In genomic region chr20:63942250-63943006, GRCh38 we compare ENCODE assay signal across 8 cellular contexts. TPM values are rescaled to one million over a fixed set of nuclear protein-coding genes. Genes with fewer than 3 reads are reported as not detected.
A peak's percentile ranks its signal among the peaks of the same experiment; 100 is the strongest.
DNase-seq lines count a peak whose midpoint lies in the region; ATAC-seq and TF ChIP-seq lines count a peak whose summit lies in the region.

No MANE protein-coding gene starts in this region.

- H3K27me3 Mint-ChIP-seq in T-helper 17 cell = no peaks in the 10 kb centered on the region
- H3K27me3 Mint-ChIP-seq in endodermal cell (ENCODE audit: insufficient read depth) = no peaks in the 10 kb centered on the region

- DNase-seq in SIG-M5 treated with dmso at 0.1 percent for 504 hours (lab: John Stamatoyannopoulos, UW; ENCODE audit: unreplicated experiment) = peak; percentile 13
- DNase-seq in SIG-M5 (lab: John Stamatoyannopoulos, UW) = no peak
- peak in 1 of 3 donors; percentile 51 for DNase-seq in T-helper 17 cell
- DNase-seq in endodermal cell = peak; percentile 91
- DNase-seq in GOT3 (lab: John Stamatoyannopoulos, UW) = no peak
- DNase-seq in activated gamma-delta T cell treated with Interleukin-2 at 50 U/mL for 16 hours = no peak

- H2AFZ ChIP-seq in parathyroid adenoma = no peak overlapping the region

- no peak overlapping the region for H3K4me2 ChIP-seq in parathyroid adenoma (ENCODE audit: low read length)

- WGBS in endodermal cell (ENCODE audit: insufficient coverage in 1 of 2, insufficient read length in 1 of 2), 2 experiments = 84 to 86% methylated on average over 16 to 29 of the region's 30 CpGs

- ATAC-seq in T-helper 17 cell (no peak), GM18870 (IDR thresholded peaks at IDR 0.05; ENCODE audit: unreplicated experiment) (no peak)

- H3K4me3 ChIP-seq in endodermal cell (ENCODE audit: low read length) (no peak overlapping the region), parathyroid adenoma (ENCODE audit: low read depth, low read length) (no peak overlapping the region)

- H3K36me3 ChIP-seq in endodermal cell (ENCODE audit: control insufficient read depth, insufficient read depth, low read length) (peaks cover 27% of the 10 kb centered on the region), parathyroid adenoma (ENCODE audit: control insufficient read depth, insufficient read depth, low read length) (no peaks in the 10 kb centered on the region)

- H3K9me3 Mint-ChIP-seq in endodermal cell = no peaks in the 10 kb centered on the region

- H3K9ac ChIP-seq in endodermal cell (ENCODE audit: extremely low read depth, low read length, poor library complexity, severe bottlenecking) = no peak overlapping the region
- no peak overlapping the region for H3K9ac ChIP-seq in parathyroid adenoma

- peak overlapping the region; percentile 57 for H3K27ac Mint-ChIP-seq in T-helper 17 cell
- no peak overlapping the region for H3K27ac Mint-ChIP-seq in endodermal cell

- H3K27me3 ChIP-seq in endodermal cell (ENCODE audit: control insufficient read depth, insufficient read depth, low read length, poor library complexity, severe bottlenecking) = no peaks in the 10 kb centered on the region
- H3K27me3 ChIP-seq in parathyroid adenoma (ENCODE audit: control insufficient read depth, insufficient read depth, low read length) = no peaks in the 10 kb centered on the region

- H3K27ac ChIP-seq in endodermal cell (ENCODE audit: low read depth, low read length) (peak overlapping the region; percentile 57), parathyroid adenoma (peak overlapping the region; percentile 42)

- peak overlapping the region; percentile 60 for H3K4me3 Mint-ChIP-seq in T-helper 17 cell
- H3K4me3 Mint-ChIP-seq in endodermal cell = no peak overlapping the region

- TF ChIP-seq CTCF in endodermal cell (conservative IDR thresholded peaks at IDR 0.05) = no peak
- no peak for TF ChIP-seq CTCF in parathyroid adenoma (IDR thresholded peaks at IDR 0.05)

- peaks cover 38% of the 10 kb centered on the region for H3K79me2 ChIP-seq in parathyroid adenoma

- H3K4me1 ChIP-seq in endodermal cell (ENCODE audit: control insufficient read depth, insufficient read depth, low read length) (no peaks in the 10 kb centered on the region), parathyroid adenoma (no peaks in the 10 kb centered on the region)

- no peaks in the 10 kb centered on the region for H3K9me3 ChIP-seq in T-helper 17 cell (ENCODE audit: control insufficient read depth, low read length, poor library complexity, severe bottlenecking)
- H3K9me3 ChIP-seq in endodermal cell (ENCODE audit: control insufficient read depth, low read length) = no peaks in the 10 kb centered on the region
- no peaks in the 10 kb centered on the region for H3K9me3 ChIP-seq in parathyroid adenoma (ENCODE audit: control insufficient read depth, low read length)

- H3K4me1 Mint-ChIP-seq in T-helper 17 cell (peaks cover 13% of the 10 kb centered on the region), endodermal cell (no peaks in the 10 kb centered on the region)

- H3K36me3 Mint-ChIP-seq in T-helper 17 cell (ENCODE audit: low read depth) (peaks cover 2% of the 10 kb centered on the region), endodermal cell (ENCODE audit: low read depth) (peaks cover 17% of the 10 kb centered on the region)

RNA-seq across cellular contexts. Expression of gene UCKL1, which starts 13.8 kb away (rescaled TPM):
- total RNA-seq in T-helper 17 cell (10 to 100 TPM; 41.6 to 42.5 TPM), endodermal cell (10 to 100 TPM; 36.5 to 47.8 TPM)
- polyA plus RNA-seq in endodermal cell (2013, experiment 1 of 2) = 41.0 TPM
- 37.5 TPM for polyA plus RNA-seq in endodermal cell (2013, experiment 2 of 2)

RNA-seq across cellular contexts. Expression of gene ZNF512B, which starts 27.3 kb away (rescaled TPM):
- total RNA-seq in T-helper 17 cell (10 to 100 TPM; 17.9 to 18.8 TPM), endodermal cell (10 to 100 TPM; 23.7 to 26.8 TPM)
- polyA plus RNA-seq in endodermal cell (2013, experiment 1 of 2) = 14.3 TPM
- polyA plus RNA-seq in endodermal cell (2013, experiment 2 of 2) = 11.6 TPM

RNA-seq across cellular contexts. Expression of gene SAMD10, which starts 37.0 kb away (rescaled TPM):
- 10 to 100 TPM; 17.2 to 20.2 TPM for total RNA-seq in T-helper 17 cell
- total RNA-seq in endodermal cell = 1 to 10 TPM; 5.6 to 6.0 TPM
- polyA plus RNA-seq in endodermal cell (2013, experiment 1 of 2) = 7.2 TPM
- 7.0 TPM for polyA plus RNA-seq in endodermal cell (2013, experiment 2 of 2)

RNA-seq across cellular contexts. Expression of gene PRPF6, which starts 38.5 kb away (rescaled TPM):
- total RNA-seq in T-helper 17 cell (10 to 100 TPM; 63.8 to 64.9 TPM), endodermal cell (10 to 100 TPM; 73.3 to 73.9 TPM)
- 58.8 TPM for polyA plus RNA-seq in endodermal cell (2013, experiment 1 of 2)
- 53.3 TPM for polyA plus RNA-seq in endodermal cell (2013, experiment 2 of 2)

RNA-seq across cellular contexts. Expression of gene DNAJC5, which starts 47.5 kb away (rescaled TPM):
- total RNA-seq in T-helper 17 cell (10 to 100 TPM; 35.7 to 39.0 TPM), endodermal cell (10 to 100 TPM; 25.8 to 26.8 TPM)
- polyA plus RNA-seq in endodermal cell (2013, experiment 1 of 2) = 26.0 TPM
- 25.3 TPM for polyA plus RNA-seq in endodermal cell (2013, experiment 2 of 2)

Comparison
In these comparisons a context has a peak if more than half of its experiments do, and no peak if none do; other contexts are left out.
1. DNase-seq: peak in SIG-M5 treated with dmso at 0.1 percent for 504 hours (single experiment) and endodermal cell (single experiment); none in SIG-M5 (single experiment), GOT3 (single experiment) and activated gamma-delta T cell treated with Interleukin-2 at 50 U/mL for 16 hours (single experiment).